ENCODE assay signal across 8 cellular contexts in the genomic region with DNA sequence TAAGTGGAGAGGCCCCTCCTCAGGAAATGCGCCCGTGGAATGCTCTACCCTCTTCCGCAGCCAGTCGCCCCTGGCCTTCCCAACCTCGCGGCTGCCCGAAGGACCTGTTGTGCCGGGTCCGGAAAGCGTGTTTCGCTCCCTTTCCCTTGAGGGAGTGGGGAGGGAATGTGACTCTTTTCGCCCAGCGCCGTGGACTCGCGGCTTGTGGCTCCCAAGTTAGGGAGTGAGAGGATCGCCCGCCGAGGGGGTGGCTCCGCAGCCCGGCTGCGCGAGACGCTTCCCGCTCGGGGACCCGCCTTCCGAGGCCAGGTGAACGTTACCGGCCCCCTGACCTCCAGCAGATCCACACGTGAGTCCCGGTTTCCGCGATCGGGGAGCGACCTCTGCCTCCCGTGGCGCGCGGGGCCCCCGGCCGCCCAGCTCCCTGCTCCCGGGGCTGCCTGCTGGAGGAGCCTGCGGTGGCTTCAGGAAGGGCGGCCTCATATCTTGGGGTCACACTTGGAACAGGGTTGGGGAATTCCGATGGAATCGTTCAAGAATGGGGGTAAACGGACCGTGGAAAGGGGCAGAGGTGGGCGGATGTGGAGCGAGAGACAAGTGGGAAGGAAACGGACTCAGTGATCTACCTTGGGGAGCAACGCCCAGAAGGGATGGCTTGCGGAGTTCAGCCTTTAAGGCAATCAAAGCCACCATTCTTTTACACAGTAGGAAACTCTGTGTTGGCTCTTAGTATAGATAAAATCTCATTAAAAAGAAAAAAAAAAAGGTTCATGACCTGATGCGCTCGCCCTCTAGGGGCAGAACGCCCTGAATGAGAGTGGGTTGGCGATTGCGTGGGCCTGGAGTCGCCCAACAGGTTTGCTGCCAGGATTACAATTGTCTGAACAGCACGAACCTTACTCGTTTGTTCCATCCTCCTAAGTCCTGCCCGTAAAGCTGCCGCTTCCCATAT. TPM values are rescaled to one million over a fixed set of nuclear protein-coding genes. Genes with fewer than 3 reads are reported as not detected.
A peak's percentile ranks its signal among the peaks of the same experiment; 100 is the strongest.
DNase-seq lines count a peak whose midpoint lies in the region; ATAC-seq, FAIRE-seq and TF ChIP-seq lines count a peak whose summit lies in the region.

No MANE protein-coding gene starts in this region.

- TF ChIP-seq CTCF in WTC11 (IDR thresholded peaks at IDR 0.05) (no peak), endothelial cell of umbilical vein (IDR thresholded peaks at IDR 0.05; ENCODE audit: extremely low read depth in 1 of 2, insufficient read depth in 1 of 2, low read depth in 1 of 2, low read length in 2 of 2) (no peak), upper lobe of right lung (IDR thresholded peaks at IDR 0.05) (peak; percentile 33)

- peak; percentile 8 for ATAC-seq in HG03066 (IDR thresholded peaks at IDR 0.05; ENCODE audit: low read depth, unreplicated experiment)
- peak; percentile 42 for ATAC-seq in WTC11
- peak; percentile 54 for ATAC-seq in upper lobe of right lung

- DNase-seq in COLO829 (ENCODE audit: low spot score) (peak; percentile 76), WTC11 (ENCODE audit: low spot score) (peak; percentile 42), endothelial cell of umbilical vein (ENCODE audit: low read depth, low spot score) (no peak), upper lobe of right lung (peak; percentile 78), NCI-H1694 treated with DMSO at 0.1 percent for 48 hours (lab: John Stamatoyannopoulos, UW) (no peak), NCI-H2227 (lab: John Stamatoyannopoulos, UW; ENCODE audit: unreplicated experiment) (no peak)

- no peaks in the 10 kb centered on the region for H3K9me1 ChIP-seq in endothelial cell of umbilical vein (replicated peaks; ENCODE audit: control insufficient read depth, extremely low read depth, insufficient read depth, low read length)

- H3K36me3 Mint-ChIP-seq in WTC11: no peaks in the 10 kb centered on the region; the same call in 1 of the 2 replicates

- H3K4me3 Mint-ChIP-seq in WTC11: peak overlapping the region; percentile 83

- no peaks in the 10 kb centered on the region for H4K20me1 ChIP-seq in endothelial cell of umbilical vein (replicated peaks; ENCODE audit: control insufficient read depth, extremely low read depth, insufficient read depth, low read length)

- CTCF ChIA-PET in WTC11 (lab: Charles Lee) (interaction anchor here (0.6 to 2.1 kb wide), 23 partner anchors 9 to 636 kb away, joined by 3 to 10 read pairs (median 4); a partner anchor contains a TSS), endothelial cell of umbilical vein (lab: Charles Lee) (interaction anchor here (0.8 to 3.1 kb wide), 24 partner anchors 10 to 1023 kb away, joined by 3 to 17 read pairs (median 4); a partner anchor contains a TSS)

- H3K4me3 ChIP-seq in endothelial cell of umbilical vein (replicated peaks in 1 of 3; ENCODE audit: insufficient read depth in 1 of 3, low read depth in 1 of 3, low read length in 3 of 3) (peak overlapping the region; percentile 1 to 45 (median 27)), muscle layer of colon (ENCODE audit: low read depth in 1 of 2, low read length in 2 of 2) (peak overlapping the region; percentile 83 to 91), upper lobe of right lung (peak overlapping the region; percentile 73)

- peaks cover 2% of the 10 kb centered on the region for H3K9me3 Mint-ChIP-seq in WTC11

- H3K9me3 ChIP-seq in endothelial cell of umbilical vein (replicated peaks; ENCODE audit: control insufficient read depth, insufficient read depth, low read length) (no peaks in the 10 kb centered on the region), muscle layer of colon (ENCODE audit: low read length) (no peaks in the 10 kb centered on the region), upper lobe of right lung (no peaks in the 10 kb centered on the region)

- peaks cover 25% of the 10 kb centered on the region for H3K4me1 Mint-ChIP-seq in WTC11

- H3K36me3 ChIP-seq in endothelial cell of umbilical vein (ENCODE audit: control insufficient read depth in 2 of 2, extremely low read depth in 1 of 2, insufficient read depth in 2 of 2, low read length in 2 of 2) (no peaks in the 10 kb centered on the region), muscle layer of colon (ENCODE audit: insufficient read depth, low read length) (no peaks in the 10 kb centered on the region), upper lobe of right lung (no peaks in the 10 kb centered on the region)

- H3K27ac ChIP-seq in endothelial cell of umbilical vein (ENCODE audit: insufficient read depth, low read depth, low read length): no peak overlapping the region
- H3K27ac ChIP-seq in muscle layer of colon (ENCODE audit: low read depth, low read length): peak overlapping the region; percentile 91
- H3K27ac ChIP-seq in upper lobe of right lung: peak overlapping the region; percentile 65

- POLR2A ChIA-PET in WTC11 (lab: Charles Lee): no interaction called here
- POLR2A ChIA-PET in endothelial cell of umbilical vein (lab: Charles Lee): no interaction called here

- TF ChIP-seq POLR2A in endothelial cell of umbilical vein (IDR thresholded peaks at IDR 0.05; ENCODE audit: low read depth, low read length): no peak

- peak overlapping the region; percentile 79 for H2AFZ ChIP-seq in endothelial cell of umbilical vein (ENCODE audit: low read depth, low read length)

- dilution Hi-C loops in endothelial cell of umbilical vein (cut with MboI; ENCODE audit: extremely low pct_ligation_motif_present, low sequenced_read_pairs): no loop called here

- H3K9ac ChIP-seq in endothelial cell of umbilical vein (replicated peaks; ENCODE audit: extremely low read depth, insufficient read depth, low read length) (no peak overlapping the region), muscle layer of colon (ENCODE audit: low read length) (peak overlapping the region; percentile 28)

- H3K4me1 ChIP-seq in endothelial cell of umbilical vein (ENCODE audit: control insufficient read depth, extremely low read depth, insufficient read depth, low read length): peaks cover 10% of the 10 kb centered on the region
- H3K4me1 ChIP-seq in muscle layer of colon (ENCODE audit: insufficient read depth, low read length): peaks cover 6% of the 10 kb centered on the region
- H3K4me1 ChIP-seq in upper lobe of right lung: peaks cover 5% of the 10 kb centered on the region

- H3K27ac Mint-ChIP-seq in WTC11: no peak overlapping the region

- intact Hi-C loops in endothelial cell of umbilical vein (cut with micrococcal nuclease) (loop anchor here (5.0 kb wide), 1 partner anchor 598 kb away; no protein-coding TSS in a partner anchor), upper lobe of right lung (cut with DNase I) (no loop called here)

- no peak for FAIRE-seq in endothelial cell of umbilical vein (lab: Jason Lieb, UNC)

- peak overlapping the region; percentile 72 for H3K4me2 ChIP-seq in endothelial cell of umbilical vein (ENCODE audit: insufficient read depth, low read length)

- H3K27me3 Mint-ChIP-seq in WTC11 (ENCODE audit: low read depth): peaks cover 47% of the 10 kb centered on the region

- H3K79me2 ChIP-seq in endothelial cell of umbilical vein (ENCODE audit: control insufficient read depth, insufficient read depth, low read length): no peaks in the 10 kb centered on the region

- H3K27me3 ChIP-seq in endothelial cell of umbilical vein (ENCODE audit: control insufficient read depth in 2 of 2, insufficient read depth in 2 of 2, low read length in 2 of 2): peaks cover 0 to 10% of the 10 kb centered on the region in 2 experiments
- H3K27me3 ChIP-seq in muscle layer of colon (ENCODE audit: control insufficient read depth in 1 of 2, insufficient read depth in 2 of 2, low read length in 2 of 2): no peaks in the 10 kb centered on the region
- H3K27me3 ChIP-seq in upper lobe of right lung: no peaks in the 10 kb centered on the region

- BruUV-seq in endothelial cell of umbilical vein (replicated peaks; lab: Mats Ljungman, UMichigan): no TSS peak

TF ChIP-seq in WTC11, 78 proteins besides CTCF, POLR2A, EP300 and RAD21 (continues in another document):
- no peak for TF ChIP-seq RELA (CRISPR knock-in tag; IDR thresholded peaks at IDR 0.05; ENCODE audit: borderline replicate concordance)
- TF ChIP-seq, protein P1, sequence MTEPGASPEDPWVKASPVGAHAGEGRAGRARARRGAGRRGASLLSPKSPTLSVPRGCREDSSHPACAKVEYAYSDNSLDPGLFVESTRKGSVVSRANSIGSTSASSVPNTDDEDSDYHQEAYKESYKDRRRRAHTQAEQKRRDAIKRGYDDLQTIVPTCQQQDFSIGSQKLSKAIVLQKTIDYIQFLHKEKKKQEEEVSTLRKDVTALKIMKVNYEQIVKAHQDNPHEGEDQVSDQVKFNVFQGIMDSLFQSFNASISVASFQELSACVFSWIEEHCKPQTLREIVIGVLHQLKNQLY (CRISPR knock-in tag; IDR thresholded peaks at IDR 0.05): no peak
- TF ChIP-seq, protein P2, sequence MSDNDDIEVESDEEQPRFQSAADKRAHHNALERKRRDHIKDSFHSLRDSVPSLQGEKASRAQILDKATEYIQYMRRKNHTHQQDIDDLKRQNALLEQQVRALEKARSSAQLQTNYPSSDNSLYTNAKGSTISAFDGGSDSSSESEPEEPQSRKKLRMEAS (CRISPR knock-in tag; IDR thresholded peaks at IDR 0.05): peak; percentile 9; the same call in 1 of the 2 replicates

TF ChIP-seq in endothelial cell of umbilical vein, 7 proteins besides CTCF, POLR2A, EP300 and RAD21:
- TF ChIP-seq MYC (IDR thresholded peaks at IDR 0.05; ENCODE audit: low read depth, low read length) (no peak), GATA2 (IDR thresholded peaks at IDR 0.05; ENCODE audit: insufficient read depth, insufficient read length, low read depth, low read length) (no peak), JUN (IDR thresholded peaks at IDR 0.05; ENCODE audit: borderline replicate concordance, insufficient read depth, insufficient read length, low read depth) (no peak), POLR2AphosphoS5 (IDR thresholded peaks at IDR 0.05; ENCODE audit: insufficient read depth, low read depth, low read length) (no peak), EZH2 (IDR thresholded peaks at IDR 0.05; ENCODE audit: borderline replicate concordance, low read depth, low read length, severe bottlenecking) (no peak), FOS (IDR thresholded peaks at IDR 0.05; ENCODE audit: borderline replicate concordance, insufficient read depth, low read length) (no peak)
- TF ChIP-seq, protein P2 (IDR thresholded peaks at IDR 0.05; ENCODE audit: insufficient read depth, insufficient read length): no peak

RNA-seq across cellular contexts. Expression of a gene that starts 0.9 kb away (rescaled TPM):
- 12.4 to 17.7 TPM (median 15.0 TPM) in 3 replicates for total RNA-seq in WTC11 (2021)
- total RNA-seq in endothelial cell of umbilical vein: 0.29 and 0.83 TPM in 2 replicates
- 0.08 and 0.37 TPM in 2 replicates for polyA plus RNA-seq in endothelial cell of umbilical vein
- 0.25 and 0.27 TPM in 2 replicates for polyA plus RNA-seq in endothelial cell of umbilical vein (2011; cell fraction: cytosol; rRNA removed)
- 0.07 and 0.37 TPM in 2 replicates for polyA plus RNA-seq in endothelial cell of umbilical vein (2011; cell fraction: nucleus; rRNA removed)
- 0.31 and 0.39 TPM in 2 replicates for polyA plus RNA-seq in endothelial cell of umbilical vein (2012)
- polyA minus RNA-seq in endothelial cell of umbilical vein: 1.3 and 1.9 TPM in 2 replicates
- 6.3 TPM for polyA minus RNA-seq in endothelial cell of umbilical vein (2011; cell fraction: cytosol; rRNA and poly(A)+ RNA removed)
- polyA minus RNA-seq in endothelial cell of umbilical vein (2011; cell fraction: nucleus; rRNA and poly(A)+ RNA removed): not detected in 2 replicates
- total RNA-seq in upper lobe of right lung: 24.5 TPM

Comparison
In these comparisons a context has a peak if more than half of its experiments do, and no peak if none do; other contexts are left out.
1. DNase-seq: peak in COLO829 (single experiment), WTC11 (single experiment) and upper lobe of right lung (single experiment); none in endothelial cell of umbilical vein (single experiment), NCI-H1694 treated with DMSO at 0.1 percent for 48 hours (single experiment) and NCI-H2227 (single experiment).
2. H3K4me3 ChIP-seq: peak in every context shown above with its lines; median percentile 87 in muscle layer of colon; 73 in upper lobe of right lung; 27 in endothelial cell of umbilical vein.
3. Peak in every context shown above with its lines, with median percentiles within 50 percentile points of each other: ATAC-seq.